ENCODE assay signal across 11 cellular contexts in genomic region chr6:148866657-148867268, GRCh38.
DNase-seq lines count a peak whose midpoint lies in the region; ATAC-seq lines count a peak whose summit lies in the region.
"Had no signal": no experiment of that assay in that cellular context is flagged by ENCODE, and none has a peak within 500 bp of the region (broad histone marks: within the 10 kb centered on the region; RNA-seq: fewer than 3 reads in every experiment).

No MANE protein-coding gene starts in this region.

- H3K27ac Mint-ChIP-seq in naive B cell (peak overlapping the region; percentile 8 to 84 (median 66)), T-cell (no peak overlapping the region)
- H3K27ac Mint-ChIP-seq: stimulated activated naive CD8-positive, alpha-beta T cell treated with anti-CD3 and anti-CD28 coated beads, Interleukin-15, amount 100 ng/mL, for 72 hours had no signal

- peak; percentile 31 for DNase-seq in naive B cell
- no peak for DNase-seq in T-cell
- DNase-seq in stimulated activated naive CD4-positive, alpha-beta T cell (lab: John Stamatoyannopoulos, UW), result no peak
- no peak for DNase-seq in NCI-H526 (lab: John Stamatoyannopoulos, UW)
- no peak for DNase-seq in NCI-H187 (lab: John Stamatoyannopoulos, UW)
- DNase-seq: DMS79; NCI-H2081; stimulated activated naive CD8-positive, alpha-beta T cell treated with anti-CD3 and anti-CD28 coated beads, Interleukin-15, amount 100 ng/mL, for 72 hours had no signal

- H3K36me3 Mint-ChIP-seq in naive B cell (no peaks in the 10 kb centered on the region), T-cell (no peaks in the 10 kb centered on the region)

- H3K9me3 Mint-ChIP-seq in naive B cell (peaks cover 0 to 6% (median 0%) of the 10 kb centered on the region in 7 donors), T-cell (peaks cover 0 to 3% (median 0%) of the 10 kb centered on the region in 3 donors)

- POLR2A ChIA-PET in T-cell (lab: Charles Lee), result interaction anchor here in 1 of 2 donors (0.6 kb wide), 2 partner anchors 40 to 273 kb away, joined by 3 read pairs; no protein-coding TSS in a partner anchor

- H3K27me3 Mint-ChIP-seq in naive B cell, result no peaks in the 10 kb centered on the region
- peaks cover 2 to 5% of the 10 kb centered on the region in 2 donors for H3K27me3 Mint-ChIP-seq in T-cell
- H3K27me3 Mint-ChIP-seq: stimulated activated naive CD8-positive, alpha-beta T cell treated with anti-CD3 and anti-CD28 coated beads, Interleukin-15, amount 100 ng/mL, for 72 hours had no signal

- CTCF ChIA-PET in T-cell (lab: Charles Lee), result interaction anchor here in 1 of 2 donors (0.5 to 0.7 kb wide), 2 partner anchors 25 to 215 kb away, joined by 3 to 4 read pairs; no protein-coding TSS in a partner anchor

- ATAC-seq in GM18907 (IDR thresholded peaks at IDR 0.05; ENCODE audit: unreplicated experiment), result peak; percentile 99
- ATAC-seq in GM21786 (IDR thresholded peaks at IDR 0.05; ENCODE audit: unreplicated experiment), result peak; percentile 96
- ATAC-seq in HG03342 (IDR thresholded peaks at IDR 0.05; ENCODE audit: unreplicated experiment), result peak; percentile 86
- ATAC-seq in naive B cell (ENCODE audit: low read depth in 2 of 2), result peak; percentile 97 to 98
- ATAC-seq in T-cell (replicated peaks in 1 of 4), result no peak
- ATAC-seq: stimulated activated naive CD8-positive, alpha-beta T cell treated with anti-CD3 and anti-CD28 coated beads, Interleukin-15, amount 100 ng/mL, for 72 hours had no signal

- peak overlapping the region in 5 of 8 donors; percentile 5 to 44 (median 32) for H3K4me3 Mint-ChIP-seq in naive B cell
- H3K4me3 Mint-ChIP-seq in T-cell, result no peak overlapping the region
- H3K4me3 Mint-ChIP-seq: stimulated activated naive CD8-positive, alpha-beta T cell treated with anti-CD3 and anti-CD28 coated beads, Interleukin-15, amount 100 ng/mL, for 72 hours had no signal

- peaks cover 56 to 73% (median 71%) of the 10 kb centered on the region in 3 donors for H3K4me1 Mint-ChIP-seq in naive B cell
- H3K4me1 Mint-ChIP-seq in T-cell, result peaks cover 0 to 48% (median 10%) of the 10 kb centered on the region in 3 donors

Comparison
In these comparisons a context has a peak if more than half of its experiments do, and no peak if none do; other contexts are left out.
1. ATAC-seq: peak in GM18907 (single experiment), GM21786 (single experiment), HG03342 (single experiment) and naive B cell (2 of 2); none in T-cell (0 of 4).
2. H3K27ac Mint-ChIP-seq: peak in naive B cell (6 of 6); none in T-cell (0 of 2).
3. H3K4me3 Mint-ChIP-seq: peak in naive B cell (5 of 8); none in T-cell (0 of 3).